Comparison of ENCODE assay signal across 20 cellular contexts in the genomic region with DNA sequence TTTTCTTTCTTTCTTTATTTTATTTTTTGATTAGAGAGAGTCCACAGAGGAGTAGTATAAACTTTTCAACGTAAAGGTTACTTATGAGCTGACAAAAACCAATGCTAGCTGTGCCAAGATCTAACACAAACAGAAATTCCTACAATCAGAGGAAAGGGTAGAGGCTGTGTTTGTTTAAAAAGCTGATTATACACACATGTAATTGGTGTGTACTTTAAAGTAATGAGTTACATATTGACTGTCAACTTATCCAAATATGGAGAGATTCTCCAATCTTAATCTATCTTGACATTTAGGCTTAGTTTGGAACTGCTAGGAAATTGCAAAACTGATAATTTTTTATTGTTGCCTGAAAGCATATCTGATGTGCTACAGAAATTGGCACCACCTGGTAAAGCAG.
DNase-seq lines count a peak whose midpoint lies in the region; ATAC-seq, FAIRE-seq and TF ChIP-seq lines count a peak whose summit lies in the region.
"Had no signal": no experiment of that assay in that cellular context is flagged by ENCODE, and none has a peak within 500 bp of the region (broad histone marks: within the 10 kb centered on the region; RNA-seq: fewer than 3 reads in every experiment).

No MANE protein-coding gene starts in this region.

- no peaks in the 10 kb centered on the region for H3K36me3 ChIP-seq in liver (ENCODE audit: control insufficient read depth in 4 of 4, insufficient read depth in 3 of 4, low read depth in 1 of 4, low read length in 3 of 4)
- no peaks in the 10 kb centered on the region for H3K36me3 ChIP-seq in HepG2 (replicated peaks in 1 of 2; ENCODE audit: control insufficient read depth in 1 of 2, insufficient read depth in 2 of 2, low read length in 2 of 2)
- no peaks in the 10 kb centered on the region for H3K36me3 ChIP-seq in right lobe of liver
- H3K36me3 ChIP-seq: BE2C had no signal

- H3K4me1 ChIP-seq in liver (ENCODE audit: control insufficient read depth in 4 of 4, insufficient read depth in 4 of 4, low read length in 3 of 4): peaks cover 0 to 15% (median 4%) of the 10 kb centered on the region in 4 donors
- no peaks in the 10 kb centered on the region for H3K4me1 ChIP-seq in HepG2 (ENCODE audit: insufficient read depth, low read length)
- peaks cover 0 to 16% (median 3%) of the 10 kb centered on the region in 4 donors for H3K4me1 ChIP-seq in right lobe of liver
- H3K4me1 ChIP-seq: BE2C had no signal

- H3K4me3 ChIP-seq in liver (ENCODE audit: low read depth in 1 of 3, low read length in 3 of 3): no peak overlapping the region
- H3K4me3 ChIP-seq in HepG2 (replicated peaks in 1 of 3; ENCODE audit: insufficient read depth in 1 of 3, low read depth in 2 of 3, low read length in 3 of 3): no peak overlapping the region
- H3K4me3 ChIP-seq in right lobe of liver: no peak overlapping the region
- H3K4me3 ChIP-seq: GM23338 had no signal

- no peak for TF ChIP-seq RAD21 in liver (IDR thresholded peaks at IDR 0.05)
- TF ChIP-seq RAD21 in HepG2 (CRISPR knock-in tag; IDR thresholded peaks at IDR 0.05): no peak

- no peak for FAIRE-seq in HepG2 (lab: Jason Lieb, UNC)
- FAIRE-seq: D721Med, G401.6, GM12891, GM18507, H54 had no signal

- POLR2A ChIA-PET in HepG2 (lab: Yijun Ruan, JAX): no interaction called here
- POLR2A ChIA-PET in activated CD4-positive, alpha-beta memory T cell treated with anti-CD3 and anti-CD28 coated beads, Interleukin-2, amount 10 ng/mL, durations not matched to agents 7 days and 5 days (lab: Charles Lee): no interaction called here

- intact Hi-C loops in HepG2 (cut with micrococcal nuclease; ENCODE audit: unreplicated experiment) (no loop called here), right lobe of liver (cut with DNase I) (no loop called here), Calu3 (cut with micrococcal nuclease; ENCODE audit: unreplicated experiment) (no loop called here)

- no peak overlapping the region for H2AFZ ChIP-seq in HepG2 (ENCODE audit: low read length)
- H2AFZ ChIP-seq: GM23338 had no signal

- DNase-seq in HepG2 (ENCODE audit: low spot score): no peak
- no peak for DNase-seq in right lobe of liver
- DNase-seq in Calu3: no peak
- DNase-seq in activated CD4-positive, alpha-beta memory T cell treated with anti-CD3 and anti-CD28 coated beads, Interleukin-2, amount 10 ng/mL, durations not matched to agents 7 days and 5 days: no peak
- DNase-seq: ACHN; BE2C; C1 segment of cervical spinal cord; CD4-positive, CD25-positive, alpha-beta regulatory T cell; CD8-positive, alpha-beta memory T cell; COR-L47; HCEC 1CT had no signal

- TF ChIP-seq POLR2A in HepG2 (IDR thresholded peaks at IDR 0.05; ENCODE audit: insufficient read depth in 1 of 2, low read depth in 2 of 2, low read length in 2 of 2): no peak
- no peak for TF ChIP-seq POLR2A in right lobe of liver (IDR thresholded peaks at IDR 0.05)

- H3K9me3 ChIP-seq in liver (ENCODE audit: control insufficient read depth in 4 of 4, low read length in 3 of 4): peaks cover 0 to 5% (median 2%) of the 10 kb centered on the region in 4 donors
- H3K9me3 ChIP-seq in HepG2 (ENCODE audit: low read length): peaks cover 16% of the 10 kb centered on the region
- no peaks in the 10 kb centered on the region for H3K9me3 ChIP-seq in right lobe of liver
- H3K9me3 ChIP-seq: BE2C had no signal

- H3K27ac Mint-ChIP-seq in Calu3 (ENCODE audit: unreplicated experiment): no peak overlapping the region
- H3K27ac Mint-ChIP-seq in activated CD4-positive, alpha-beta memory T cell treated with anti-CD3 and anti-CD28 coated beads, Interleukin-2, amount 10 ng/mL, durations not matched to agents 7 days and 5 days: no peak overlapping the region
- H3K27ac Mint-ChIP-seq: CD4-positive, CD25-positive, alpha-beta regulatory T cell; GM23338 had no signal

- H3K36me3 Mint-ChIP-seq in Calu3 (ENCODE audit: insufficient read depth, unreplicated experiment): no peaks in the 10 kb centered on the region
- no peaks in the 10 kb centered on the region for H3K36me3 Mint-ChIP-seq in activated CD4-positive, alpha-beta memory T cell treated with anti-CD3 and anti-CD28 coated beads, Interleukin-2, amount 10 ng/mL, durations not matched to agents 7 days and 5 days (ENCODE audit: low read depth)

- CTCF ChIA-PET in HepG2 (lab: Yijun Ruan, JAX; ENCODE audit: low intra/inter-chr PET ratio, low total read pairs) (no interaction called here), Calu3 (lab: Charles Lee) (no interaction called here)
- CTCF ChIA-PET in activated CD4-positive, alpha-beta memory T cell treated with anti-CD3 and anti-CD28 coated beads, Interleukin-2, amount 10 ng/mL, durations not matched to agents 7 days and 5 days (lab: Charles Lee): no interaction called here

- no peak overlapping the region for H3K4me2 ChIP-seq in HepG2 (ENCODE audit: low read depth, low read length)
- H3K4me2 ChIP-seq: GM23338 had no signal

- H3K27me3 Mint-ChIP-seq in Calu3 (ENCODE audit: unreplicated experiment): no peaks in the 10 kb centered on the region
- H3K27me3 Mint-ChIP-seq in activated CD4-positive, alpha-beta memory T cell treated with anti-CD3 and anti-CD28 coated beads, Interleukin-2, amount 10 ng/mL, durations not matched to agents 7 days and 5 days: peaks cover 8% of the 10 kb centered on the region

- no peak overlapping the region for H3K9ac ChIP-seq in liver (ENCODE audit: low read depth in 1 of 2, low read length in 2 of 2)
- no peak overlapping the region for H3K9ac ChIP-seq in HepG2 (ENCODE audit: insufficient read depth, low read depth, low read length)

- peaks cover 9% of the 10 kb centered on the region for H3K4me1 Mint-ChIP-seq in Calu3 (ENCODE audit: low read depth, unreplicated experiment)
- H3K4me1 Mint-ChIP-seq in activated CD4-positive, alpha-beta memory T cell treated with anti-CD3 and anti-CD28 coated beads, Interleukin-2, amount 10 ng/mL, durations not matched to agents 7 days and 5 days: no peaks in the 10 kb centered on the region
- H3K4me1 Mint-ChIP-seq: CD4-positive, CD25-positive, alpha-beta regulatory T cell; CD8-positive, alpha-beta memory T cell had no signal

- 13% methylated on average over 1 of the region's 1 CpG for WGBS in liver
- WGBS in HepG2 (ENCODE audit: low lambda C conversion rate): 0% methylated on average over 1 of the region's 1 CpG
- 4% methylated on average over 1 of the region's 1 CpG for WGBS in right lobe of liver (ENCODE audit: insufficient coverage, low coverage, low lambda C conversion rate, missing lambda C conversion rate)

- H3K9me3 Mint-ChIP-seq in Calu3 (ENCODE audit: low read depth, unreplicated experiment): peaks cover 9% of the 10 kb centered on the region
- peaks cover 8% of the 10 kb centered on the region for H3K9me3 Mint-ChIP-seq in activated CD4-positive, alpha-beta memory T cell treated with anti-CD3 and anti-CD28 coated beads, Interleukin-2, amount 10 ng/mL, durations not matched to agents 7 days and 5 days

- TF ChIP-seq CTCF in liver (IDR thresholded peaks at IDR 0.05; ENCODE audit: low read depth, low read length, missing input control): no peak
- no peak for TF ChIP-seq CTCF in HepG2 (CRISPR knock-in tag; IDR thresholded peaks at IDR 0.05)
- TF ChIP-seq CTCF in VCaP (conservative IDR thresholded peaks at IDR 0.05): no peak
- TF ChIP-seq CTCF in right lobe of liver (IDR thresholded peaks at IDR 0.05): no peak
- TF ChIP-seq CTCF in Calu3 (IDR thresholded peaks at IDR 0.05; ENCODE audit: unreplicated experiment): no peak

- TF ChIP-seq EP300 in HepG2 (IDR thresholded peaks at IDR 0.05; ENCODE audit: low read depth in 2 of 2, low read length in 2 of 2) (no peak), HepG2 (CRISPR knock-in tag; IDR thresholded peaks at IDR 0.05; ENCODE audit: borderline replicate concordance) (no peak)

- H4K20me1 ChIP-seq in HepG2 (ENCODE audit: insufficient read depth, low read length): no peaks in the 10 kb centered on the region

- BruUV-seq in HepG2 (replicated peaks; lab: Mats Ljungman, UMichigan): no TSS peak
- BruUV-seq in Calu3 (replicated peaks; lab: Mats Ljungman, UMichigan): no TSS peak

- H3K4me3 Mint-ChIP-seq in Calu3 (ENCODE audit: low read depth, unreplicated experiment): no peak overlapping the region
- no peak overlapping the region for H3K4me3 Mint-ChIP-seq in activated CD4-positive, alpha-beta memory T cell treated with anti-CD3 and anti-CD28 coated beads, Interleukin-2, amount 10 ng/mL, durations not matched to agents 7 days and 5 days
- H3K4me3 Mint-ChIP-seq: CD4-positive, CD25-positive, alpha-beta regulatory T cell; CD8-positive, alpha-beta memory T cell; GM23338 had no signal

- H3K27me3 ChIP-seq in liver (ENCODE audit: control insufficient read depth in 4 of 4, insufficient read depth in 4 of 4, low read length in 3 of 4): no peaks in the 10 kb centered on the region
- peaks cover 0 to 2% of the 10 kb centered on the region in 2 experiments; a peak in 2 of 5 replicates for H3K27me3 ChIP-seq in HepG2 (ENCODE audit: control insufficient read depth in 1 of 2, insufficient read depth in 2 of 2, low read length in 2 of 2)
- no peaks in the 10 kb centered on the region for H3K27me3 ChIP-seq in right lobe of liver
- H3K27me3 ChIP-seq: BE2C had no signal

- ATAC-seq in HepG2 (no peak), right lobe of liver (peak; percentile 57 to 82 (median 76)), HG03460 (IDR thresholded peaks at IDR 0.05; ENCODE audit: unreplicated experiment) (no peak)
- ATAC-seq: GM23338 had no signal

- H3K27ac ChIP-seq in liver (ENCODE audit: low read depth in 1 of 2, low read length in 2 of 2) (no peak overlapping the region), HepG2 (ENCODE audit: extremely low read length, insufficient read depth, low read length) (no peak overlapping the region), VCaP (peak overlapping the region; percentile 48), right lobe of liver (no peak overlapping the region)

- no peaks in the 10 kb centered on the region for H3K79me2 ChIP-seq in HepG2 (ENCODE audit: insufficient read depth, low read length)

- in situ Hi-C loops in HepG2 (cut with HindIII; ENCODE audit: extremely low pct_ligation_motif_present, low pct_unique_long_range_greater_than_20kb): no loop called here

TF ChIP-seq in liver, 16 proteins besides CTCF, POLR2A, EP300 and RAD21 (continues in another document):
- TF ChIP-seq TAF1 (conservative IDR thresholded peaks at IDR 0.05): no peak

TF ChIP-seq in HepG2, 621 proteins besides CTCF, POLR2A, EP300 and RAD21 (continues in another document):
- TF ChIP-seq AGO2 (optimal IDR thresholded peaks at IDR 0.05; ENCODE audit: low read depth, low read length) (no peak), GABPB1 (CRISPR knock-in tag; IDR thresholded peaks at IDR 0.05) (no peak)

Comparison
In these comparisons a context has a peak if more than half of its experiments do, and no peak if none do; other contexts are left out.
1. ATAC-seq: peak in right lobe of liver (4 of 4); none in HepG2 (single experiment) and HG03460 (single experiment).